Comparison of ENCODE assay signal across 11 cellular contexts in the genomic region with DNA sequence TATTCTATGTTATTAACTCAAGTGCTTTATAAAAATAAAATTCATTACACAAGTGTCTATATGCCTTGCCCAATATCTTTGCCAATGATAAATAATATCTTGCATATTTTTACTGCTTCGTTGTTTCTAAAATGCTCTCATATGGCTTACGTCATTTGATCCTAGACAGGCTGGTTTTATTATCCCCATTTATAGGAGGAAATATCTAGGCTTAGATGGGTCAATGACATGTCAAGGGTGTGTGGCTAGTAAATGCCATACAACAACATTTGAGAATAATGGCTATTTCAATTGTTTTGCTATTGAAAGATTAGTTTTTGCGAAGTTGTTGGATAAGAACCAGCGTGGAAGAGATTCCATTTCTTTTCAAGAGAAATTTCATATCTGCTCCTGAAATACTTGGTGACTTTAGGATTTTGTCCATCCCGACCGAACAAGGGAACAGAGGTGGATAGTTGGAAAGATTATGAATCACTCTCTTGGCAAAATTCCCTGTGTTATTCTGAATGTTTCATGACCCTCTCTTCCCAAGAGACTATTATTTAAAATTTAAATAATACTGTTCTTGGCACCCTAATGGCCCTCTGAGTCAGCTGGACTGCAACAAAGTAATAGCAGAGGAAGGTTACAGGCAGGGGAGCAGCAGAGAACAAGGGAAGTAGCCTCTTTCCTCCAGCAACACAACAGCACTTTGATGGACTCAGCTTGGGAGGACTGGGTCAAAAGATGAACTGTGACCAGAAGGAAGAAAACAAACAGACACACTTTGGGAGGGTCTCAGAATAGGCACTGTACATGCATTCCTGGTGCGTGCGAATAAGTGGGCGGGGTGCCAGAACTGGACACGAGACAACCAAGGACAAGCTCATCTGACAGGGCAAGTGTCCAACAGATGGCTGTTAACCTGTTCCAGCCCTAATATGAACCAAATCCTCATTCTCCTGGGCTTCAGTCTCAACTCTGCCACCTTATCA.
A peak's percentile ranks its signal among the peaks of the same experiment; 100 is the strongest.
DNase-seq lines count a peak whose midpoint lies in the region; ATAC-seq and TF ChIP-seq lines count a peak whose summit lies in the region.
"Had no signal": no experiment of that assay in that cellular context is flagged by ENCODE, and none has a peak within 500 bp of the region (broad histone marks: within the 10 kb centered on the region; RNA-seq: fewer than 3 reads in every experiment).

No MANE protein-coding gene starts in this region.

- H3K27me3 ChIP-seq in psoas muscle (ENCODE audit: insufficient read depth in 3 of 3, low read length in 2 of 3), result no peaks in the 10 kb centered on the region

- H3K27ac ChIP-seq in psoas muscle, result no peak overlapping the region
- H3K27ac ChIP-seq: PC-9 had no signal

- no peaks in the 10 kb centered on the region for H3K9me3 ChIP-seq in psoas muscle

- DNase-seq in EH (ENCODE audit: low read depth) (peak; percentile 92), SK-MEL-5 (ENCODE audit: low read depth, low spot score) (peak; percentile 38), foreskin melanocyte (peak; percentile 15), psoas muscle (peak; percentile 67 to 73)
- no peak for DNase-seq in activated CD8-positive, alpha-beta T cell treated with anti-CD3 and anti-CD28 coated beads for 36 hours
- DNase-seq: stimulated activated naive CD4-positive, alpha-beta T cell treated with Interleukin-2 at 50 U/mL for 16 hours had no signal

- no peak for TF ChIP-seq CTCF in psoas muscle (IDR thresholded peaks at IDR 0.05)
- no peak for TF ChIP-seq CTCF in activated CD8-positive, alpha-beta T cell treated with anti-CD3 and anti-CD28 coated beads for 36 hours (IDR thresholded peaks at IDR 0.05)

- 32 to 40% (median 37%) methylated on average over 10 of the region's 10 CpGs for WGBS in psoas muscle, 3 donors

- no peaks in the 10 kb centered on the region for H3K4me1 Mint-ChIP-seq in activated CD8-positive, alpha-beta T cell treated with anti-CD3 and anti-CD28 coated beads for 36 hours (ENCODE audit: low read depth)
- H3K4me1 Mint-ChIP-seq: activated T-helper 17 cell treated with anti-CD3 and anti-CD28 coated beads, Interleukin-2, amount 50 U/mL, for 72 hours had no signal

- intact Hi-C loops in psoas muscle (cut with DNase I), result no loop called here
- intact Hi-C loops in activated CD8-positive, alpha-beta T cell treated with anti-CD3 and anti-CD28 coated beads for 36 hours (cut with micrococcal nuclease), result no loop called here

- no peak overlapping the region for H3K4me3 Mint-ChIP-seq in activated CD8-positive, alpha-beta T cell treated with anti-CD3 and anti-CD28 coated beads for 36 hours
- H3K4me3 Mint-ChIP-seq: activated T-helper 17 cell treated with anti-CD3 and anti-CD28 coated beads, Interleukin-2, amount 50 U/mL, for 72 hours had no signal

- H3K27ac Mint-ChIP-seq in activated CD8-positive, alpha-beta T cell treated with anti-CD3 and anti-CD28 coated beads for 36 hours, result no peak overlapping the region
- H3K27ac Mint-ChIP-seq: activated T-helper 17 cell treated with anti-CD3 and anti-CD28 coated beads, Interleukin-2, amount 50 U/mL, for 72 hours had no signal

- ATAC-seq in psoas muscle (peak; percentile 52 to 81 (median 76)), HG02588 (IDR thresholded peaks at IDR 0.05; ENCODE audit: unreplicated experiment) (no peak), GM18909 (IDR thresholded peaks at IDR 0.05; ENCODE audit: poor library complexity, unreplicated experiment) (no peak), GM18502 (IDR thresholded peaks at IDR 0.05; ENCODE audit: poor library complexity, unreplicated experiment) (no peak)
- ATAC-seq in activated CD8-positive, alpha-beta T cell treated with anti-CD3 and anti-CD28 coated beads for 36 hours, result no peak
- ATAC-seq: activated T-helper 17 cell treated with anti-CD3 and anti-CD28 coated beads, Interleukin-2, amount 50 U/mL, for 72 hours had no signal

- in situ Hi-C loops in SK-MEL-5 (cut with HindIII; ENCODE audit: low pct_unique_long_range_greater_than_20kb, low sequenced_read_pairs), result no loop called here

- peaks cover 34% of the 10 kb centered on the region for H3K4me1 ChIP-seq in psoas muscle

- H3K9me3 Mint-ChIP-seq in activated CD8-positive, alpha-beta T cell treated with anti-CD3 and anti-CD28 coated beads for 36 hours, result no peaks in the 10 kb centered on the region
- H3K9me3 Mint-ChIP-seq: activated T-helper 17 cell treated with anti-CD3 and anti-CD28 coated beads, Interleukin-2, amount 50 U/mL, for 72 hours had no signal

- H3K27me3 Mint-ChIP-seq in activated CD8-positive, alpha-beta T cell treated with anti-CD3 and anti-CD28 coated beads for 36 hours, result peaks cover 15% of the 10 kb centered on the region
- H3K27me3 Mint-ChIP-seq: activated T-helper 17 cell treated with anti-CD3 and anti-CD28 coated beads, Interleukin-2, amount 50 U/mL, for 72 hours had no signal

- CTCF ChIA-PET in activated CD8-positive, alpha-beta T cell treated with anti-CD3 and anti-CD28 coated beads for 36 hours (lab: Charles Lee), result interaction anchor here (3.5 kb wide), 1 partner anchor 30 kb away, joined by 17 read pairs; no protein-coding TSS in a partner anchor

- H3K4me3 ChIP-seq in psoas muscle, result no peak overlapping the region
- H3K4me3 ChIP-seq: PC-9 had no signal

- H3K36me3 ChIP-seq in psoas muscle (ENCODE audit: insufficient read depth in 1 of 2, low read depth in 1 of 2), result no peaks in the 10 kb centered on the region

- H3K36me3 Mint-ChIP-seq in activated CD8-positive, alpha-beta T cell treated with anti-CD3 and anti-CD28 coated beads for 36 hours (ENCODE audit: low read depth), result no peaks in the 10 kb centered on the region

- POLR2A ChIA-PET in activated CD8-positive, alpha-beta T cell treated with anti-CD3 and anti-CD28 coated beads for 36 hours (lab: Charles Lee), result no interaction called here

Comparison
In these comparisons a context has a peak if more than half of its experiments do, and no peak if none do; other contexts are left out.
1. ATAC-seq: peak in psoas muscle (4 of 4); none in HG02588 (single experiment), activated CD8-positive, alpha-beta T cell treated with anti-CD3 and anti-CD28 coated beads for 36 hours (single experiment), GM18909 (single experiment) and GM18502 (single experiment).